ENCODE assay signal across 20 cellular contexts in the genomic region with DNA sequence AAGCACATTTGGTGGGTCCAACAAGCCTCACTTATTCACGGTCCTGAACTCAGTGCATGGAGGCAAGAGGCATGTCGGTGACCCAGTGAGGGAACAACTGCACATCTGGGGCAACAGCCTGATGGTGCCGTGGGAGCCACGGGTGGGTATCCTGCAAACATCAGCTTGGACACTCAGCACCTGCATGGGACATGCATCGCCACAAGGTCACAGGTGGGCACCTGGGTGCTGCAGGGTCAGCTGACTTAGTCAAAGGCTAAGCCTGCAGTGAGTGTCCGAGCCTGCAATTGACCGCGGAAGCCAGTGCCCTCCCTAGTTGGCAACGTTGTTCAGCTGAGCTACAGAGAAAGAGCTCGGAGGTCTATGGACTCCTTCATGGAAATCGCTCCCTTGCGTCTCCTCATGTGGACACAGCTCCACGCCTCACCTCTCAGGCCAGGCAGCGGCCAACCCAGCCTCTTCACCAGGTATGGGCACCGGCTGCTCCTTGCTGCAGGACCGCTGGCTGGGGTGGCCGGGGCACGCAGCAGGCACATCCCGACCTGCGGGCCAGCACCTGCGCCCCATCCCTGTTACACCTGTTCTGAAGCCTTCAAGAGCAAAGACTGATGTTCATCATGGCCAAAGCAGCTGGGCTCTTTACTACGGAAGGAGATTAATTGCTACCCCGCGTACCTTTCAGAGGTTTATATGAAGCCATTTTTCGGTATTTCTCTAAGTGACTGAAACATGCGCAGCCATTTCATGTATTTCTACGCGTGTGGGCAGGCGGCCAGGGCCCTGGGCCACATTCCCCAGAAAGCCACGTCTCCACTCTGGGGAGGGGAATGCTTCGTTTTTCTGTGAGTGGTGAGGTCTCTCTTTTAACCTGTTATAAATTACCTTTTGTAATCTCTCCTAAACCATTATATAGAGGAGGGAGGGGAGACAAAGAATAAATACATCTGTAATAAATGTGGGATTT.
DNase-seq lines count a peak whose midpoint lies in the region; ATAC-seq and TF ChIP-seq lines count a peak whose summit lies in the region.
"Had no signal": no experiment of that assay in that cellular context is flagged by ENCODE, and none has a peak within 500 bp of the region (broad histone marks: within the 10 kb centered on the region; RNA-seq: fewer than 3 reads in every experiment).

No MANE protein-coding gene starts in this region.

- WGBS in sigmoid colon, 2 donors: 90 to 92% methylated on average over 31 of the region's 31 CpGs

- H3K9me3 ChIP-seq in lower lobe of right lung: no peaks in the 10 kb centered on the region
- no peaks in the 10 kb centered on the region for H3K9me3 ChIP-seq in sigmoid colon
- H3K9me3 ChIP-seq in osteoblast (ENCODE audit: low read depth, low read length): no peaks in the 10 kb centered on the region
- H3K9me3 ChIP-seq: BE2C had no signal

- DNase-seq in cardiac septum (ENCODE audit: low spot score) (peak; percentile 56), Right ventricle myocardium superior (no peak), chondrocyte (ENCODE audit: low spot score) (peak; percentile 92), lower lobe of right lung (peak; percentile 39), sigmoid colon (peak; percentile 46), DMS 273 treated with DMSO at 0.1 percent for 48 hours (lab: John Stamatoyannopoulos, UW) (no peak), osteoblast (ENCODE audit: insufficient read length, low spot score, missing footprints) (no peak)
- DNase-seq in activated CD4-positive, alpha-beta T cell treated with anti-CD3 and anti-CD28 coated beads for 4 hours: no peak
- DNase-seq: ACHN; BE2C; C1 segment of cervical spinal cord; CD4-positive, CD25-positive, alpha-beta regulatory T cell; COR-L47; DMS153; DMS79; GDM1; GOT3; H9; IMR-90 had no signal

- no peak for TF ChIP-seq EP300 in sigmoid colon (IDR thresholded peaks at IDR 0.05)

- intact Hi-C loops in cardiac septum (cut with DNase I): no loop called here
- intact Hi-C loops in Right ventricle myocardium superior (cut with DNase I): no loop called here
- intact Hi-C loops in lower lobe of right lung (cut with DNase I): no loop called here
- intact Hi-C loops in sigmoid colon (cut with DNase I): no loop called here

- H3K27ac Mint-ChIP-seq in chondrocyte (ENCODE audit: unreplicated experiment): no peak overlapping the region
- H3K27ac Mint-ChIP-seq: CD4-positive, CD25-positive, alpha-beta regulatory T cell; CD8-positive, alpha-beta memory T cell; H9 had no signal

- H3K4me1 Mint-ChIP-seq in chondrocyte (ENCODE audit: low read depth): no peaks in the 10 kb centered on the region
- H3K4me1 Mint-ChIP-seq: CD4-positive, CD25-positive, alpha-beta regulatory T cell; CD8-positive, alpha-beta memory T cell had no signal

- ATAC-seq in Right ventricle myocardium superior (ENCODE audit: poor library complexity) (no peak), lower lobe of right lung (no peak)

- H3K4me2 ChIP-seq in osteoblast (ENCODE audit: insufficient read depth, low read length): no peak overlapping the region

- H3K4me3 Mint-ChIP-seq in chondrocyte (ENCODE audit: unreplicated experiment): no peak overlapping the region
- H3K4me3 Mint-ChIP-seq: CD4-positive, CD25-positive, alpha-beta regulatory T cell; CD8-positive, alpha-beta memory T cell; H9 had no signal

- no peak overlapping the region for H2AFZ ChIP-seq in osteoblast (ENCODE audit: low read length)

- H3K27me3 ChIP-seq in lower lobe of right lung (ENCODE audit: low read depth): no peaks in the 10 kb centered on the region
- H3K27me3 ChIP-seq in sigmoid colon: no peaks in the 10 kb centered on the region
- H3K27me3 ChIP-seq in osteoblast (ENCODE audit: insufficient read depth, low read length): no peaks in the 10 kb centered on the region
- H3K27me3 ChIP-seq: BE2C had no signal

- H3K79me2 ChIP-seq in osteoblast (ENCODE audit: insufficient read depth, low read length): no peaks in the 10 kb centered on the region

- H3K36me3 Mint-ChIP-seq in chondrocyte (ENCODE audit: low read depth): no peaks in the 10 kb centered on the region
- H3K36me3 Mint-ChIP-seq: CD4-positive, CD25-positive, alpha-beta regulatory T cell; CD8-positive, alpha-beta memory T cell had no signal

- H3K4me3 ChIP-seq in lower lobe of right lung (no peak overlapping the region), sigmoid colon (no peak overlapping the region), osteoblast (ENCODE audit: insufficient read depth, low read length) (no peak overlapping the region)

- no peak for TF ChIP-seq POLR2A in sigmoid colon (IDR thresholded peaks at IDR 0.05)

- H3K4me1 ChIP-seq in lower lobe of right lung (no peaks in the 10 kb centered on the region), sigmoid colon (no peaks in the 10 kb centered on the region), osteoblast (ENCODE audit: insufficient read depth, low read length) (no peaks in the 10 kb centered on the region)
- H3K4me1 ChIP-seq: BE2C had no signal

- peaks cover 12% of the 10 kb centered on the region for H3K27me3 Mint-ChIP-seq in chondrocyte (ENCODE audit: low read depth)
- H3K27me3 Mint-ChIP-seq: CD4-positive, CD25-positive, alpha-beta regulatory T cell had no signal

- H3K36me3 ChIP-seq in lower lobe of right lung (no peaks in the 10 kb centered on the region), sigmoid colon (no peaks in the 10 kb centered on the region), osteoblast (ENCODE audit: insufficient read depth, low read length) (no peaks in the 10 kb centered on the region)
- H3K36me3 ChIP-seq: BE2C had no signal

- TF ChIP-seq CTCF in chondrocyte (IDR thresholded peaks at IDR 0.05): no peak
- TF ChIP-seq CTCF in lower lobe of right lung (IDR thresholded peaks at IDR 0.05): no peak
- TF ChIP-seq CTCF in sigmoid colon (IDR thresholded peaks at IDR 0.05): no peak
- TF ChIP-seq CTCF in osteoblast (IDR thresholded peaks at IDR 0.05; ENCODE audit: extremely low read depth, low read depth, low read length): no peak

- H3K9me3 Mint-ChIP-seq in chondrocyte (ENCODE audit: low read depth): no peaks in the 10 kb centered on the region
- H3K9me3 Mint-ChIP-seq: CD4-positive, CD25-positive, alpha-beta regulatory T cell; CD8-positive, alpha-beta memory T cell had no signal

- H3K27ac ChIP-seq in lower lobe of right lung (no peak overlapping the region), sigmoid colon (no peak overlapping the region), osteoblast (ENCODE audit: low read depth, low read length) (no peak overlapping the region)

- no peaks in the 10 kb centered on the region for H4K20me1 ChIP-seq in osteoblast (ENCODE audit: insufficient read depth, low read length)

Comparison
In these comparisons a context has a peak if more than half of its experiments do, and no peak if none do; other contexts are left out.
1. DNase-seq: peak in cardiac septum (single experiment), chondrocyte (single experiment), lower lobe of right lung (single experiment) and sigmoid colon (single experiment); none in Right ventricle myocardium superior (single experiment), DMS 273 treated with DMSO at 0.1 percent for 48 hours (single experiment), activated CD4-positive, alpha-beta T cell treated with anti-CD3 and anti-CD28 coated beads for 4 hours (0 of 2) and osteoblast (single experiment).